ENCODE assay signal across 8 cellular contexts in the genomic region with DNA sequence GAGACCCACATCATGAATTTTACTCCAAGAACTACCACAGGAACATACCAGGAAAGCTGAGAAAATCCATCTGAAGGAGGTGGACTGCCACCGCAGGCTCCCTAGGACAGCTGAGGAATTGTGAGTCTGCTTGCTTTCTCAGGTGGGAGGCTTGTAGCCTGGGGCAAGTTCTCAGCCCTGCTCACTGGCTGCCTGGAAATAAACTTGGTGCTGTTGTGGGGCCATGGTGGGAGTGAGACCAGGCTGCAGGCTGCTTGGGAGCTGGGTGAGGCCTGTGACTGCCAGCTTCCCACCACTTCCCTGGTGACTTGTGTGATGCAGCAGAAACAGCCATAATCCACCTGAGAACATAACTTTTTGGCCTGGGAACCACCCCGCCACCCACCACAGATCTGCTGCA.
"Had no signal": no experiment of that assay in that cellular context is flagged by ENCODE, and none has a peak within 500 bp of the region (broad histone marks: within the 10 kb centered on the region; RNA-seq: fewer than 3 reads in every experiment).

No MANE protein-coding gene starts in this region.

- DNase-seq: H9, HCEC 1CT, KBM-7 had no signal

- H3K36me3 Mint-ChIP-seq: IgD-negative memory B cell had no signal

- H3K4me3 Mint-ChIP-seq: GM23338, H9, IgD-negative memory B cell had no signal

- H3K9ac ChIP-seq: KMS-11 had no signal

- H3K27ac ChIP-seq: HL-60, KMS-11 had no signal

- ATAC-seq: GM23338, HepG2 had no signal

- H3K4me1 Mint-ChIP-seq: GM23338, H9, IgD-negative memory B cell had no signal

- H3K27ac Mint-ChIP-seq: GM23338, H9, IgD-negative memory B cell had no signal

- H3K4me3 ChIP-seq: GM23338 had no signal

- H3K9me3 Mint-ChIP-seq: GM23338, H9 had no signal

- H3K4me2 ChIP-seq: GM23338, KMS-11 had no signal
